ENCODE assay signal across 1 cellular context in the genomic region with DNA sequence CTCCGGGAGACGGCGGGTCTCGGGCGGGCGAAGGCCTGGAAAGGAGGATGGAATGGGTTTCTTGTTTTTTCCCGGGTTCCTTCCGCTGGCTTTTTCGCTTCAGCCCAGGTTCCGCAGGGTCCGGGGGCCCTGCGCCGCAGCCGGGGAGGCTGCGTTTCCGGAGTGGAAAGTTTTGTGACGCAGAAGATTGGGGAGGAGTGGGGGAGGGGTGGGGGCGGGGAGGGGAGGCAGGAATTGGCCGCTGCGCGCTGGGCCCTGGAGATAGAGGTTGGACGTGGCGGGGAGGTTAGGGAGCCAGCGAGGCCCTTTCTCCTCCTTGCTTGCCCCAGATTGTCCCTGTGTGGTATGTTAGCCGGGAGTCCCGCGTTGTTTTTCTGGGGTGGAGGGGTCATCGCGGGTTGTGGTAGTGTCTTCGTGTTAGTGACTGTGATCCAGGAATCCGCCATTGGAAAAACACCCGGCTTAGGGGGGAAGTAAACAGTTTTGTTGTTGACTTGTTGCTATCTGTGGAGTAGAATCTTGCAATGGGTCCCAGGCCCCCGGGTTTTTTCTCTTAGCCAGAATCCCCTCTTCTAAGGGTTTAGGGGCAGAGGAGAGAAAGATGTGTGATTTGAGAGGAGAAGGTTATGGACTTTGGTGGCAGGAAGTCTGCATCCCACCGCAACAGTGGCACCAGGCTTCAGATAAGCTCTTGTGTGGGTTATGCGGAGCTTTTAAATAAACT.
TF ChIP-seq lines count a peak whose summit lies in the region.

No MANE protein-coding gene starts in this region.

TF ChIP-seq in HEK293, 187 proteins besides CTCF, POLR2A, EP300 and RAD21 (continued from another document):
- TF ChIP-seq ZNF530 (tag by site-specific recombination; IDR thresholded peaks at IDR 0.05; ENCODE audit: low read depth) = no peak
- TF ChIP-seq YY2 (tag by site-specific recombination; IDR thresholded peaks at IDR 0.05) = no peak
- peak; percentile 7 for TF ChIP-seq ZNF510 (tag by site-specific recombination; IDR thresholded peaks at IDR 0.05; ENCODE audit: insufficient replicate concordance)
